In the genomic region with DNA sequence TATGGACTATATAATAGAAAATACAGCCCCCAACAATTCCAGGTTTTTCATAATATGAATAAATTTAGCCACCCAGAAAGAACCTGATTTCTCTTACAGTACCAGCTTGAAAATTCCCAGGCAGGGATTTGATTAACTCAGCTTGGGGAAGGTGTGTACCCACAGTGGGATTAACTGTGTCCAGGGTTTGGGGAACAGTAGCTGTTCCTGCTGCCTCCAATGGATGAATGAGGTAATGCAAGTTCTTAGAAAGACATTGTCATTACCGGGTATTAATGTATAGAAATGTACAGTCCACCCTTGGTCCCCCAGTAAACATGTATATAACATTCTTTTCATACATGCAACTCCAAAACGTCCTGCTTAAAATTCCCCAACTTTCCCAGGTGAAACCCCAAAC, we compare ENCODE assay signal across 9 cellular contexts.
A peak's percentile ranks its signal among the peaks of the same experiment; 100 is the strongest.
DNase-seq lines count a peak whose midpoint lies in the region; ATAC-seq and TF ChIP-seq lines count a peak whose summit lies in the region.
"Had no signal": no experiment of that assay in that cellular context is flagged by ENCODE, and none has a peak within 500 bp of the region (broad histone marks: within the 10 kb centered on the region; RNA-seq: fewer than 3 reads in every experiment).

No MANE protein-coding gene starts in this region.

- H2AFZ ChIP-seq in SK-N-SH (ENCODE audit: low read depth), result no peak overlapping the region
- no peak overlapping the region for H2AFZ ChIP-seq in osteoblast (ENCODE audit: low read length)

- no peaks in the 10 kb centered on the region for H3K9me3 ChIP-seq in SK-N-SH
- no peaks in the 10 kb centered on the region for H3K9me3 ChIP-seq in osteoblast (ENCODE audit: low read depth, low read length)
- H3K9me3 ChIP-seq: BLaER1 had no signal

- H3F3A ChIP-seq in SK-N-SH (replicated peaks; ENCODE audit: insufficient read depth), result no peaks in the 10 kb centered on the region

- H3K4me3 ChIP-seq in SK-N-SH (ENCODE audit: low read depth in 2 of 2, low read length in 1 of 2), result no peak overlapping the region
- H3K4me3 ChIP-seq in osteoblast (ENCODE audit: insufficient read depth, low read length), result no peak overlapping the region
- H3K4me3 ChIP-seq: BLaER1 had no signal

- no peak overlapping the region for H3K9ac ChIP-seq in SK-N-SH
- H3K9ac ChIP-seq: BLaER1 had no signal

- TF ChIP-seq CTCF in SK-N-SH (IDR thresholded peaks at IDR 0.05) (peak; percentile 59), osteoblast (IDR thresholded peaks at IDR 0.05; ENCODE audit: extremely low read depth, low read depth, low read length) (peak; percentile 41)

- H3K4me2 ChIP-seq in SK-N-SH (no peak overlapping the region), osteoblast (ENCODE audit: insufficient read depth, low read length) (no peak overlapping the region)
- H3K4me2 ChIP-seq: BLaER1 had no signal

- H3K79me2 ChIP-seq in SK-N-SH (ENCODE audit: insufficient read depth), result no peaks in the 10 kb centered on the region
- H3K79me2 ChIP-seq in osteoblast (ENCODE audit: insufficient read depth, low read length), result no peaks in the 10 kb centered on the region

- POLR2A ChIA-PET in SK-N-SH (lab: Yijun Ruan, JAX), result no interaction called here

- H3K4me1 ChIP-seq in SK-N-SH (ENCODE audit: control insufficient read depth in 1 of 2, insufficient read depth in 2 of 2, low read depth in 1 of 2, low read length in 1 of 2) (no peaks in the 10 kb centered on the region), osteoblast (ENCODE audit: insufficient read depth, low read length) (peaks cover 4% of the 10 kb centered on the region)

- H3K27me3 ChIP-seq in SK-N-SH (ENCODE audit: insufficient read depth), result no peaks in the 10 kb centered on the region
- no peaks in the 10 kb centered on the region for H3K27me3 ChIP-seq in osteoblast (ENCODE audit: insufficient read depth, low read length)
- H3K27me3 ChIP-seq: BLaER1 had no signal

- H4K20me1 ChIP-seq in SK-N-SH (ENCODE audit: insufficient read depth), result no peaks in the 10 kb centered on the region
- H4K20me1 ChIP-seq in osteoblast (ENCODE audit: insufficient read depth, low read length), result no peaks in the 10 kb centered on the region
- H4K20me1 ChIP-seq: BLaER1 had no signal

- peak; percentile 20; the same call in 1 of the 2 replicates for TF ChIP-seq RAD21 in SK-N-SH (IDR thresholded peaks at IDR 0.05; ENCODE audit: low read length)

- peak; percentile 30 for DNase-seq in NCI-H748 (lab: John Stamatoyannopoulos, UW; ENCODE audit: unreplicated experiment)
- no peak for DNase-seq in NCI-H748 treated with DMSO at 0.1 percent for 48 hours (lab: John Stamatoyannopoulos, UW)
- DNase-seq in SK-N-SH, result peak; percentile 1
- no peak for DNase-seq in osteoblast (ENCODE audit: insufficient read length, low spot score, missing footprints)
- no peak for DNase-seq in left colon
- DNase-seq in SKM-1 (lab: John Stamatoyannopoulos, UW; ENCODE audit: unreplicated experiment), result no peak
- DNase-seq in NCI-H526 treated with DMSO at 0.1 percent for 48 hours (lab: John Stamatoyannopoulos, UW), result no peak

- TF ChIP-seq EP300 in SK-N-SH (IDR thresholded peaks at IDR 0.05; ENCODE audit: borderline replicate concordance in 1 of 2, low read depth in 1 of 2, low read length in 1 of 2), result no peak

- WGBS in SK-N-SH (ENCODE audit: low lambda C conversion rate), result 0% methylated on average over 2 of the region's 2 CpGs

- CTCF ChIA-PET in SK-N-SH (lab: Yijun Ruan, JAX), result interaction anchor here (0.6 to 1.6 kb wide), 5 partner anchors 9 to 72 kb away, joined by 3 read pairs; no protein-coding TSS in a partner anchor

- no peaks in the 10 kb centered on the region for H3K9me2 ChIP-seq in SK-N-SH

- ATAC-seq in HG02970 (IDR thresholded peaks at IDR 0.05; ENCODE audit: low FRiP score, unreplicated experiment), result peak; percentile 73
- no peak for ATAC-seq in left colon

- H3K36me3 ChIP-seq in SK-N-SH (replicated peaks in 1 of 2; ENCODE audit: control insufficient read depth in 1 of 2, insufficient read depth in 2 of 2, low read length in 1 of 2) (no peaks in the 10 kb centered on the region), osteoblast (ENCODE audit: insufficient read depth, low read length) (no peaks in the 10 kb centered on the region)
- H3K36me3 ChIP-seq: BLaER1 had no signal

- no peak overlapping the region for H3K27ac ChIP-seq in SK-N-SH (ENCODE audit: low read depth in 2 of 2, low read length in 1 of 2)
- H3K27ac ChIP-seq in osteoblast (ENCODE audit: low read depth, low read length), result no peak overlapping the region
- H3K27ac ChIP-seq: BLaER1 had no signal

- intact Hi-C loops in left colon (cut with DNase I, micrococcal nuclease), result no loop called here

TF ChIP-seq in SK-N-SH, 30 proteins besides CTCF, POLR2A, EP300 and RAD21:
- TF ChIP-seq SMC3 (IDR thresholded peaks at IDR 0.05; ENCODE audit: low read depth, low read length) (no peak), RFX5 (IDR thresholded peaks at IDR 0.05; ENCODE audit: low read length) (no peak), EZH2phosphoT487 (IDR thresholded peaks at IDR 0.05; ENCODE audit: borderline replicate concordance, low read depth) (no peak), POLR2AphosphoS5 (IDR thresholded peaks at IDR 0.05; ENCODE audit: low read depth, low read length) (no peak), PBX3 (IDR thresholded peaks at IDR 0.05) (no peak), TEAD4 (IDR thresholded peaks at IDR 0.05; ENCODE audit: borderline replicate concordance, insufficient read depth) (no peak), FOXM1 (IDR thresholded peaks at IDR 0.05; ENCODE audit: low read depth) (no peak), NRF1 (IDR thresholded peaks at IDR 0.05; ENCODE audit: low read depth, low read length) (no peak)
- TF ChIP-seq, protein P1, sequence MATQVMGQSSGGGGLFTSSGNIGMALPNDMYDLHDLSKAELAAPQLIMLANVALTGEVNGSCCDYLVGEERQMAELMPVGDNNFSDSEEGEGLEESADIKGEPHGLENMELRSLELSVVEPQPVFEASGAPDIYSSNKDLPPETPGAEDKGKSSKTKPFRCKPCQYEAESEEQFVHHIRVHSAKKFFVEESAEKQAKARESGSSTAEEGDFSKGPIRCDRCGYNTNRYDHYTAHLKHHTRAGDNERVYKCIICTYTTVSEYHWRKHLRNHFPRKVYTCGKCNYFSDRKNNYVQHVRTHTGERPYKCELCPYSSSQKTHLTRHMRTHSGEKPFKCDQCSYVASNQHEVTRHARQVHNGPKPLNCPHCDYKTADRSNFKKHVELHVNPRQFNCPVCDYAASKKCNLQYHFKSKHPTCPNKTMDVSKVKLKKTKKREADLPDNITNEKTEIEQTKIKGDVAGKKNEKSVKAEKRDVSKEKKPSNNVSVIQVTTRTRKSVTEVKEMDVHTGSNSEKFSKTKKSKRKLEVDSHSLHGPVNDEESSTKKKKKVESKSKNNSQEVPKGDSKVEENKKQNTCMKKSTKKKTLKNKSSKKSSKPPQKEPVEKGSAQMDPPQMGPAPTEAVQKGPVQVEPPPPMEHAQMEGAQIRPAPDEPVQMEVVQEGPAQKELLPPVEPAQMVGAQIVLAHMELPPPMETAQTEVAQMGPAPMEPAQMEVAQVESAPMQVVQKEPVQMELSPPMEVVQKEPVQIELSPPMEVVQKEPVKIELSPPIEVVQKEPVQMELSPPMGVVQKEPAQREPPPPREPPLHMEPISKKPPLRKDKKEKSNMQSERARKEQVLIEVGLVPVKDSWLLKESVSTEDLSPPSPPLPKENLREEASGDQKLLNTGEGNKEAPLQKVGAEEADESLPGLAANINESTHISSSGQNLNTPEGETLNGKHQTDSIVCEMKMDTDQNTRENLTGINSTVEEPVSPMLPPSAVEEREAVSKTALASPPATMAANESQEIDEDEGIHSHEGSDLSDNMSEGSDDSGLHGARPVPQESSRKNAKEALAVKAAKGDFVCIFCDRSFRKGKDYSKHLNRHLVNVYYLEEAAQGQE (IDR thresholded peaks at IDR 0.05; ENCODE audit: low read depth, low read length), result no peak
TF ChIP-seq in SK-N-SH: peak in this region for 0.

Comparison
In these comparisons a context has a peak if more than half of its experiments do, and no peak if none do; other contexts are left out.
1. DNase-seq: peak in NCI-H748 (single experiment) and SK-N-SH (single experiment); none in NCI-H748 treated with DMSO at 0.1 percent for 48 hours (single experiment), osteoblast (single experiment), left colon (0 of 2), SKM-1 (single experiment) and NCI-H526 treated with DMSO at 0.1 percent for 48 hours (single experiment).